ENCODE assay signal across 9 cellular contexts in the genomic region with DNA sequence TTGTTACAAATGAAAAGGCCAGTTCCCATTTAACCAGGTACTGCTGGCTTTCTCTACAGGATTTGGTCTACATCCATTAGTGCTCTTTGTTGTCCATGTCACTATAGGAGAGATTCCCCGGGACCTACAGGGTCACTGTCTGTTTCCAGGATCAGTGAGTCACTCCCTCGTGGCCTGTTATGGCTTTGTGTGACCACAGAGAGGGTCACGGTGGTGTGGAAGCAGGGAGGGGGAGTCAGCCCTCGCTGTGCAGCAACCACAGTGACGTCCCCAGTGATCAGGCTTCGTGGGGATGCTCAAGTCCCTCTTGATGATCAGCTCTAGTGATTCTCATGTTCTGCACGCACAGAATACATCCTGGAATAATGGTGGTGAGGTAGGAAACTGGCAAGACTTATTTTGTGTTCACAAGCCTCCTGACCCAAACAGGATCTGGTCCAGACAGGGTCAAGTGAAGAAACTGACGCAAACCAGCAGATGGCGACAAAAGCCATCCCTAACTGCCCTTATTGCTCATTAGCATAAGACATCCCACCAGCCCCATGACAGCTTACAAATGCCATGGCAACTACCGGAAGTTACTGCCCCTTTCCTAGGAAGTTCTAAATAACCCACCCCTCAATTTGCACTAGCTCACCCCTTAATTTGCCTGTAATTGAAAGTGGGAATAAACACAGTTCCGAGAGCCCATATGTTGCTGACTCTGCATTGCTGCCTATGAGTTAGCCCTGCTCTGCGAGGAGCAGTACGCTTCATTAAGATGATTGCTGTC.
DNase-seq lines count a peak whose midpoint lies in the region; ATAC-seq and TF ChIP-seq lines count a peak whose summit lies in the region.
"Had no signal": no experiment of that assay in that cellular context is flagged by ENCODE, and none has a peak within 500 bp of the region (broad histone marks: within the 10 kb centered on the region; RNA-seq: fewer than 3 reads in every experiment).

No MANE protein-coding gene starts in this region.

- H3K27me3 Mint-ChIP-seq in activated T-helper 17 cell treated with anti-CD3 and anti-CD28 coated beads, Interleukin-2, amount 50 U/mL, for 72 hours = no peaks in the 10 kb centered on the region
- H3K27me3 Mint-ChIP-seq: activated naive CD4-positive, alpha-beta T cell treated with anti-CD3 and anti-CD28 coated beads, Interleukin-2, amount 50 U/mL, for 24 hours had no signal

- H3K4me1 Mint-ChIP-seq in activated T-helper 17 cell treated with anti-CD3 and anti-CD28 coated beads, Interleukin-2, amount 50 U/mL, for 72 hours = no peaks in the 10 kb centered on the region
- H3K4me1 Mint-ChIP-seq: activated naive CD4-positive, alpha-beta T cell treated with anti-CD3 and anti-CD28 coated beads, Interleukin-2, amount 50 U/mL, for 24 hours had no signal

- H3K36me3 Mint-ChIP-seq in activated T-helper 17 cell treated with anti-CD3 and anti-CD28 coated beads, Interleukin-2, amount 50 U/mL, for 72 hours (ENCODE audit: low read depth) = no peaks in the 10 kb centered on the region

- no peak overlapping the region for H3K4me3 Mint-ChIP-seq in activated T-helper 17 cell treated with anti-CD3 and anti-CD28 coated beads, Interleukin-2, amount 50 U/mL, for 72 hours
- H3K4me3 Mint-ChIP-seq: activated naive CD4-positive, alpha-beta T cell treated with anti-CD3 and anti-CD28 coated beads, Interleukin-2, amount 50 U/mL, for 24 hours had no signal

- peak; percentile 82 for TF ChIP-seq CTCF in NB4 (IDR thresholded peaks at IDR 0.05; ENCODE audit: low read depth, low read length)

- no peak overlapping the region for H3K27ac Mint-ChIP-seq in activated T-helper 17 cell treated with anti-CD3 and anti-CD28 coated beads, Interleukin-2, amount 50 U/mL, for 72 hours

- no peaks in the 10 kb centered on the region for H3K9me3 Mint-ChIP-seq in activated T-helper 17 cell treated with anti-CD3 and anti-CD28 coated beads, Interleukin-2, amount 50 U/mL, for 72 hours
- H3K9me3 Mint-ChIP-seq: activated naive CD4-positive, alpha-beta T cell treated with anti-CD3 and anti-CD28 coated beads, Interleukin-2, amount 50 U/mL, for 24 hours had no signal

- no peak for TF ChIP-seq POLR2A in NB4 (IDR thresholded peaks at IDR 0.05; ENCODE audit: extremely low read depth, insufficient read length)

- peak; percentile 6 for DNase-seq in NCI-H1105 treated with DMSO at 0.1 percent for 48 hours (lab: John Stamatoyannopoulos, UW)
- no peak for DNase-seq in NCI-H1105 (lab: John Stamatoyannopoulos, UW)
- DNase-seq in NB4 (ENCODE audit: low read depth) = peak; percentile 83
- DNase-seq in iris pigment epithelial cell (ENCODE audit: low read depth) = peak; percentile 70

- H3K4me3 ChIP-seq in NB4 (ENCODE audit: low read depth, low read length) = no peak overlapping the region

- ATAC-seq in GM19372 (IDR thresholded peaks at IDR 0.05; ENCODE audit: low read depth, unreplicated experiment) = peak; percentile 62
- peak; percentile 51 for ATAC-seq in activated T-helper 17 cell treated with anti-CD3 and anti-CD28 coated beads, Interleukin-2, amount 50 U/mL, for 72 hours (replicated peaks)
- no peak for ATAC-seq in GM21526 (IDR thresholded peaks at IDR 0.05; ENCODE audit: low FRiP score, unreplicated experiment)
- no peak for ATAC-seq in GM21717 (IDR thresholded peaks at IDR 0.05; ENCODE audit: unreplicated experiment)

Comparison
In these comparisons a context has a peak if more than half of its experiments do, and no peak if none do; other contexts are left out.
1. ATAC-seq: peak in GM19372 (single experiment) and activated T-helper 17 cell treated with anti-CD3 and anti-CD28 coated beads, Interleukin-2, amount 50 U/mL, for 72 hours (single experiment); none in GM21526 (single experiment) and GM21717 (single experiment).